21 cellular contexts compared by ENCODE assay signal in genomic region chr9:6576930-6577329, GRCh38.
"Had no signal": no experiment of that assay in that cellular context is flagged by ENCODE, and none has a peak within 500 bp of the region (broad histone marks: within the 10 kb centered on the region; RNA-seq: fewer than 3 reads in every experiment).

No MANE protein-coding gene starts in this region.

- H3K9me3 ChIP-seq: breast epithelium, gastroesophageal sphincter, ovary, upper lobe of right lung had no signal

- H3K4me3 ChIP-seq: breast epithelium, gastroesophageal sphincter, lung, ovary, SK-N-MC, upper lobe of right lung had no signal

- H3K4me1 Mint-ChIP-seq: activated CD8-positive, alpha-beta memory T cell treated with anti-CD3 and anti-CD28 coated beads, Interleukin-2, amount 10 ng/mL, durations not matched to agents 7 days and 5 days; immature natural killer cell; nephron; stimulated activated effector memory CD8-positive, alpha-beta T cell treated with anti-CD3 and anti-CD28 coated beads, Interleukin-12 subunit alpha, Interleukin-12 subunit beta, amount 100 ng/mL, for 72 hours; T-cell had no signal

- H3K27me3 ChIP-seq: breast epithelium, ovary, upper lobe of right lung had no signal

- H3K9me3 Mint-ChIP-seq: activated T-cell treated with anti-CD3 and anti-CD28 coated beads, Interleukin-2, amount 50 U/mL, for 4 hours; immature natural killer cell; nephron; stimulated activated effector memory CD8-positive, alpha-beta T cell treated with anti-CD3 and anti-CD28 coated beads, Interleukin-12 subunit alpha, Interleukin-12 subunit beta, amount 100 ng/mL, for 72 hours; T-cell had no signal

- H3K36me3 Mint-ChIP-seq: activated CD8-positive, alpha-beta memory T cell treated with anti-CD3 and anti-CD28 coated beads, Interleukin-2, amount 10 ng/mL, durations not matched to agents 7 days and 5 days; activated naive CD8-positive, alpha-beta T cell; immature natural killer cell; stimulated activated effector memory CD8-positive, alpha-beta T cell treated with anti-CD3 and anti-CD28 coated beads, Interleukin-12 subunit alpha, Interleukin-12 subunit beta, amount 100 ng/mL, for 72 hours; T-cell had no signal

- H3K27ac Mint-ChIP-seq: activated CD8-positive, alpha-beta memory T cell treated with anti-CD3 and anti-CD28 coated beads, Interleukin-2, amount 10 ng/mL, durations not matched to agents 7 days and 5 days; activated naive CD8-positive, alpha-beta T cell; nephron; stimulated activated effector memory CD8-positive, alpha-beta T cell treated with anti-CD3 and anti-CD28 coated beads, Interleukin-12 subunit alpha, Interleukin-12 subunit beta, amount 100 ng/mL, for 72 hours; T-cell had no signal

- H3K36me3 ChIP-seq: breast epithelium, gastroesophageal sphincter, ovary, upper lobe of right lung had no signal

- H3K4me1 ChIP-seq: breast epithelium, gastroesophageal sphincter, upper lobe of right lung had no signal

- DNase-seq: activated CD4-positive, alpha-beta T cell treated with anti-CD3 and anti-CD28 coated beads for 1 hour; activated CD4-positive, alpha-beta T cell treated with anti-CD3 and anti-CD28 coated beads, Interleukin-2, amount 50 U/mL, for 48 hours; activated CD8-positive, alpha-beta memory T cell treated with anti-CD3 and anti-CD28 coated beads, Interleukin-2, amount 10 ng/mL, durations not matched to agents 7 days and 5 days; activated gamma-delta T cell; activated T-cell treated with anti-CD3 and anti-CD28 coated beads, Interleukin-2, amount 50 U/mL, for 4 hours; aorta; effector CD4-positive, alpha-beta T cell; immature natural killer cell; left colon; ovary; small intestine; T-cell; T1000; upper lobe of right lung had no signal

- H3K27ac ChIP-seq: breast epithelium, gastroesophageal sphincter, ovary, SK-N-MC, upper lobe of right lung had no signal

- H3K4me3 Mint-ChIP-seq: activated CD8-positive, alpha-beta memory T cell treated with anti-CD3 and anti-CD28 coated beads, Interleukin-2, amount 10 ng/mL, durations not matched to agents 7 days and 5 days; activated naive CD8-positive, alpha-beta T cell; activated T-cell treated with anti-CD3 and anti-CD28 coated beads, Interleukin-2, amount 50 U/mL, for 4 hours; immature natural killer cell; nephron; stimulated activated effector memory CD8-positive, alpha-beta T cell treated with anti-CD3 and anti-CD28 coated beads, Interleukin-12 subunit alpha, Interleukin-12 subunit beta, amount 100 ng/mL, for 72 hours; T-cell had no signal
